In the genomic region with DNA sequence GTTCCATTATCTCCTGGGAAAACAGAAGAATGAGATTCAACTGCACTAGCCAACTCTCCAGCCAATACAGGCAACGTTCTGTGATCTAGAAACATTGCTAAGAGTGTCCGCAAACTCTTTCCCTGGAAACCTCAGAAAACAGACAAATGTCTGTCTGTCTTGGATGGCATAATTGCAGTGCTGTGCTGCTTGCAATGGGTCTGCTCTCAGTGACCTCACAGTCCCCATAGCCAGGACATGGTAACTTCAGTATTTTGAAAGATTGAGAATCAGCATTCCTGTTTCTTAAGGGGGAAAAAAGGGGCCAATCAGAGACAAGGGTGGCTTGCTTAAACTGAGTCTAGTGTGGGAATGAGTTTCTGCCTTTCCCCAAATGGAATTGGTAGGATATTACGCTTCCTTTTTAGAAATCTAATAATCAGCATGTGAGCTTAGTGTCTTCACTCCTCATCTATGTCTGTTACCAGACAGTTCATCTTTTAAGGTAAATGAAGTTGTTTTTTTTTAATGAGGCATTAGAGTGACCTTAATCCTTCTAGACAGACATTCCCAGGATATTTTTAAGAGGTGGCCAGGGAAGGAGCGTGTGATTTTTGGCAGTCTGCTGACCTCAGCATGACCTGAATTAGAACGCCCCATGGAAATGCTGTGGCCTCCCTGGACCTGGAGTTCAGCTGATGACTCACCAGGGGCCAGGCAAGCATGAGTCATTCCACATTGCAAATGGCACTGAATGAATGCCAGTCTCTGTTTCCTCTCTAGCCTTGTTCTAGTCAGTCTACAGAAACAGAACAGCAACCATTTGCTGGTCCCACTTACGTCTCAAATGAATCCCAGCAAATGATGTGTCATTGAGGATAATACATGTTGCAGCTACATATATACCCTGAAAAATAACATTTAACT, we compare ENCODE assay signal across 9 cellular contexts.
DNase-seq lines count a peak whose midpoint lies in the region; ATAC-seq and TF ChIP-seq lines count a peak whose summit lies in the region.
"Had no signal": no experiment of that assay in that cellular context is flagged by ENCODE, and none has a peak within 500 bp of the region (broad histone marks: within the 10 kb centered on the region; RNA-seq: fewer than 3 reads in every experiment).

No MANE protein-coding gene starts in this region.

- no peaks in the 10 kb centered on the region for H3K27me3 ChIP-seq in ovary

- TF ChIP-seq EP300 in ovary (IDR thresholded peaks at IDR 0.05): no peak

- ATAC-seq in HG03039 (IDR thresholded peaks at IDR 0.05; ENCODE audit: unreplicated experiment): peak; percentile 63
- ATAC-seq in HG03175 (IDR thresholded peaks at IDR 0.05; ENCODE audit: unreplicated experiment): no peak

- H3K36me3 ChIP-seq in ovary: no peaks in the 10 kb centered on the region

- peaks cover 20% of the 10 kb centered on the region for H3K4me1 ChIP-seq in ovary (ENCODE audit: insufficient read depth)

- intact Hi-C loops in ovary (cut with DNase I): no loop called here

- peak overlapping the region in 1 of 2 donors; percentile 28 for H3K27ac ChIP-seq in ovary

- no peak overlapping the region for H3K4me3 ChIP-seq in ovary

- in situ Hi-C loops in GM13976 (cut with MboI; ENCODE audit: low sequenced_read_pairs, unreplicated experiment): no loop called here

- peak; percentile 95 for DNase-seq in EL
- DNase-seq in activated CD4-positive, alpha-beta T cell treated with anti-CD3 and anti-CD28 coated beads for 48 hours: peak; percentile 32
- peak; percentile 89 for DNase-seq in globus pallidus (ENCODE audit: low spot score)
- DNase-seq in ovary: peak; percentile 59 to 77 (median 73)
- DNase-seq in GM13976 (ENCODE audit: low spot score): no peak
- no peak for DNase-seq in SK-N-DZ (ENCODE audit: low spot score)
- DNase-seq: naive B cell had no signal

- 43 to 46% (median 46%) methylated on average over 6 of the region's 6 CpGs for WGBS in ovary, 3 donors

- TF ChIP-seq CTCF in ovary (IDR thresholded peaks at IDR 0.05): peak in 1 of 3 donors; percentile 16
- no peak for TF ChIP-seq CTCF in GM13976 (IDR thresholded peaks at IDR 0.05; ENCODE audit: borderline replicate concordance, control extremely low read depth, extremely low read depth, insufficient read depth, missing control alignments)

- TF ChIP-seq POLR2A in ovary (IDR thresholded peaks at IDR 0.05): no peak

- no peaks in the 10 kb centered on the region for H3K9me3 ChIP-seq in ovary

Comparison
In these comparisons a context has a peak if more than half of its experiments do, and no peak if none do; other contexts are left out.
1. DNase-seq: peak in EL (single experiment), activated CD4-positive, alpha-beta T cell treated with anti-CD3 and anti-CD28 coated beads for 48 hours (single experiment), globus pallidus (single experiment) and ovary (5 of 5); none in GM13976 (single experiment) and SK-N-DZ (single experiment).